In genomic region chr3:71704915-71705314, GRCh38 we compare ENCODE assay signal across 13 cellular contexts. TPM values are rescaled to one million over a fixed set of nuclear protein-coding genes. Genes with fewer than 3 reads are reported as not detected.
"Had no signal": no experiment of that assay in that cellular context is flagged by ENCODE, and none has a peak within 500 bp of the region (broad histone marks: within the 10 kb centered on the region; RNA-seq: fewer than 3 reads in every experiment).

No MANE protein-coding gene starts in this region.

- ATAC-seq: lower lobe of right lung had no signal

- H3K9me3 ChIP-seq: lower lobe of right lung, SK-N-SH, transverse colon had no signal

- H3K27me3 ChIP-seq: transverse colon had no signal

- H3K27ac ChIP-seq: lower lobe of right lung, transverse colon had no signal

- H3K4me3 ChIP-seq: lower lobe of right lung, transverse colon had no signal

- H3K4me1 ChIP-seq: transverse colon had no signal

- DNase-seq: activated CD4-positive, CD25-positive, alpha-beta regulatory T cell treated with anti-CD3 and anti-CD28 coated beads, Interleukin-2, amount 50 U/mL, for 72 hours; activated T-cell treated with anti-CD3 and anti-CD28 coated beads, Interleukin-2, amount 50 U/mL, for 1 hour; central memory CD4-positive, alpha-beta T cell; effector memory CD4-positive, alpha-beta T cell; kidney; lower lobe of right lung; midbrain; nucleus accumbens; right cardiac atrium; SK-N-SH; small intestine; transverse colon had no signal

RNA-seq across cellular contexts. Expression of gene GPR27, which starts 48.7 kb away (rescaled TPM):
- total RNA-seq: fibroblast of lung had no signal
